1 cellular context compared by ENCODE assay signal in the genomic region with DNA sequence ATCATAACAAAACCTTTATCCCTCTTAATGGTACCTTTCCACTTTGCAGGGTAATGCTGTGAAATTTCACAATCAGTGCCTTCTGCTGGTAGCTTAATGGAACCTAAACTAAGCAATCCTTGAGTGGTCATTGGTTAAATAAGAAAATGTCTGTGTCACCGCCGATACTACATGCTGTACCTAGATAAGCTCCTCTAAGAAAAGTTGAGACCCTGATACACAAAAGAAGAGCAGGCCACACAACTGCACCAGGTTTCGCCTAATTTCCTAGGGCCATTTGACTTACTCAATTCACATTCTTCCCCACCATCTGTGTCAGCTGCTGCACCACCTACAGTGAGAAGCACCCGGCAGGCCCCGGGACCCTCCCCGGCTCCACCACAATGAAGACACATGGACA.
TF ChIP-seq lines count a peak whose summit lies in the region.

No MANE protein-coding gene starts in this region.

TF ChIP-seq in HepG2, 621 proteins besides CTCF, POLR2A, EP300 and RAD21:
- TF ChIP-seq ZNF563 (CRISPR knock-in tag; IDR thresholded peaks at IDR 0.05) (no peak), CEBPG (CRISPR knock-in tag; IDR thresholded peaks at IDR 0.05) (peak; percentile 5; the same call in 1 of the 2 replicates), TBX2 (CRISPR knock-in tag; IDR thresholded peaks at IDR 0.05; ENCODE audit: borderline replicate concordance) (no peak), ZNF550 (CRISPR knock-in tag; IDR thresholded peaks at IDR 0.05; ENCODE audit: borderline replicate concordance) (no peak), CEBPB (IDR thresholded peaks at IDR 0.05; ENCODE audit: borderline replicate concordance, low read depth, low read length) (peak; percentile 40; the same call in 1 of the 2 replicates)
